ENCODE assay signal across 8 cellular contexts in the genomic region with DNA sequence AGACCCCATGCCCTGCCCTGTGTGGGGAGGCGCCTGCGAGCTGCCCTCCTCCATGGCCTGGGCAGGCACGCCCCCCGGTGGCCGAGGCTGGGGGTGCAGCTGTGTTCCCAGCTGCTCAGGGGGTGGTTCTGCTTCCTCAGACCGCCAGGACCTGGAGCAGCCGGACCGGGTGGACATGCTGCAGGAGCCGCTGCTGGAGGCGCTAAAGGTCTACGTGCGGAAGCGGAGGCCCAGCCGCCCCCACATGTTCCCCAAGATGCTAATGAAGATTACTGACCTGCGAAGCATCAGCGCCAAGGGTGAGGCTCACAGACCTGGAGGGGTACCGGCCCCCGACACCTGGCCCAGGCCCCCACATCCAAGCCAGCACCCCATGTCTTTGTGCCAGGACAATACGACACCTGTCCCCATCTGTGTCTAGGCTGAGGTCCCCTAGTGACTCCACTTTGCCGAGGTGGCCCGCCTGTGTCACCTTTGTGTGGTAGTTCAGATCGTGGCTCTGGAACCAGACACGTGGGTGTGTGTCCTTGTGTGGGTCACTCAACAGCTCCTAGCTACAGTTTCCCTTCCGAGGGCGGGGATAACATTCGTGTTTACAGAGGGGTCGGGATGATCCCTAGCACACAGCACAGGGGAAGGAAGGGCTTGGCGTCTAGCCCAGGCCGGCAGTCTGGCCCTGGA. TPM values are rescaled to one million over a fixed set of nuclear protein-coding genes. Genes with fewer than 3 reads are reported as not detected.
DNase-seq lines count a peak whose midpoint lies in the region; ATAC-seq and TF ChIP-seq lines count a peak whose summit lies in the region.

No MANE protein-coding gene starts in this region.

- TF ChIP-seq CTCF in fibroblast of villous mesenchyme (IDR thresholded peaks at IDR 0.05; ENCODE audit: insufficient read depth, low read depth, low read length) (peak; percentile 85), parathyroid adenoma (IDR thresholded peaks at IDR 0.05) (peak; percentile 99), type B pancreatic cell (conservative IDR thresholded peaks at IDR 0.05) (peak; percentile 98)

- DNase-seq in AG08396 (ENCODE audit: low spot score) (peak; percentile 90), OCI-M1 (lab: John Stamatoyannopoulos, UW) (peak; percentile 75), fibroblast of villous mesenchyme (ENCODE audit: low read depth) (peak; percentile 66), type B pancreatic cell (ENCODE audit: extremely low spot score, unreplicated experiment) (peak; percentile 92)
- DNase-seq in activated T-helper 1 cell treated with anti-CD3 and anti-CD28 coated beads, Interleukin-2, amount 50 U/mL, for 16 hours (ENCODE audit: low read depth in 1 of 2, low spot score in 1 of 2), result peak; percentile 67 to 69

- ATAC-seq in GM19467 (IDR thresholded peaks at IDR 0.05; ENCODE audit: unreplicated experiment) (peak; percentile 45), HG03108 (IDR thresholded peaks at IDR 0.05; ENCODE audit: unreplicated experiment) (no peak)

- no peaks in the 10 kb centered on the region for H3K9me3 ChIP-seq in parathyroid adenoma (ENCODE audit: control insufficient read depth, low read length)

- H3K4me2 ChIP-seq in parathyroid adenoma (ENCODE audit: low read length), result no peak overlapping the region

- no peaks in the 10 kb centered on the region for H3K36me3 ChIP-seq in parathyroid adenoma (ENCODE audit: control insufficient read depth, insufficient read depth, low read length)

- H3K79me2 ChIP-seq in parathyroid adenoma, result no peaks in the 10 kb centered on the region

- H3K27me3 ChIP-seq in parathyroid adenoma (ENCODE audit: control insufficient read depth, insufficient read depth, low read length), result no peaks in the 10 kb centered on the region

- H3K9ac ChIP-seq in parathyroid adenoma, result no peak overlapping the region

- H3K27me3 Mint-ChIP-seq in type B pancreatic cell, result no peaks in the 10 kb centered on the region

- no peak overlapping the region for H3K4me3 Mint-ChIP-seq in type B pancreatic cell

- H3K4me3 ChIP-seq in fibroblast of villous mesenchyme (ENCODE audit: low read depth, low read length) (no peak overlapping the region), parathyroid adenoma (ENCODE audit: low read depth, low read length) (no peak overlapping the region)

- no peak overlapping the region for H3K27ac ChIP-seq in parathyroid adenoma

- peaks cover 3% of the 10 kb centered on the region for H3K4me1 ChIP-seq in parathyroid adenoma

- no peak overlapping the region for H2AFZ ChIP-seq in parathyroid adenoma

- H3K36me3 Mint-ChIP-seq in type B pancreatic cell, result peaks cover 10% of the 10 kb centered on the region

- no peaks in the 10 kb centered on the region for H3K9me3 Mint-ChIP-seq in type B pancreatic cell

- H3K4me1 Mint-ChIP-seq in type B pancreatic cell (ENCODE audit: unreplicated experiment), result peaks cover 36% of the 10 kb centered on the region

- H3K27ac Mint-ChIP-seq in type B pancreatic cell, result no peak overlapping the region

RNA-seq across cellular contexts. Expression of gene GJD3, which starts 9.3 kb away (rescaled TPM):
- total RNA-seq in fibroblast of villous mesenchyme (2.2 and 2.9 TPM in 2 replicates), type B pancreatic cell (ENCODE audit: low replicate concordance) (0.36 and 0.43 TPM in 2 replicates)

RNA-seq across cellular contexts. Expression of gene RARA, which starts 46.3 kb away (rescaled TPM):
- total RNA-seq in fibroblast of villous mesenchyme (20.3 and 23.5 TPM in 2 replicates), type B pancreatic cell (ENCODE audit: low replicate concordance) (23.8 and 34.3 TPM in 2 replicates)
